9 cellular contexts compared by ENCODE assay signal in the genomic region with DNA sequence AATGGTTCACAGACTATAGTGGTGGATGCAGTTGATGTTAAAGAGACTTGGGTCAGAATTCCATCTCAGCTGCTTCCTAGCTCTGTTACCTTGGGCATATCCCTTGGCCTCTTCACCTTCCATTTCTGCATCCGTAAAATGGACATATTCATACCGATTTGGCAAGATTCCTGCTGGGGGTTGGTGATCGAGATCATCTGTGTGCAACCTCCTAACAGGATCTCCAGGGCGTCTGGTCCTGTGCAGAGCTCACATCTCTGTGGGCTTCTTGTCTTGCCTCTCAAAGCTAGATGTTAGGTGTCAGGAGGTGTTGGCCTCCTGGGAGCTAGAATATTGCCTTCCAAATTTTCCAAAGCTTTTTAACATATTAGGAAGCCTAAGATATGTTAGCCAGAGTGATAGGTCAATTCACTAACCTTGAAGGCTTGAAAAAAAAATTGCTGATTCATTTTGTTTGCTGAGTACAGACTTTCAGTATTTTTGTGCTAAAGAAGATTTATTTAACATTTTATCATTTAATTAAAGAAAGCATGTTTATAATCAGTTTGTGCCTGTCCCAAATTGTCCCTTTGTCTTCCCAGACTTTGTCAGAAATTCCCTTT.
DNase-seq lines count a peak whose midpoint lies in the region; ATAC-seq, FAIRE-seq and TF ChIP-seq lines count a peak whose summit lies in the region.
"Had no signal": no experiment of that assay in that cellular context is flagged by ENCODE, and none has a peak within 500 bp of the region (broad histone marks: within the 10 kb centered on the region; RNA-seq: fewer than 3 reads in every experiment).

No MANE protein-coding gene starts in this region.

- H4K8ac ChIP-seq in mesenchymal stem cell (ENCODE audit: low read length), result no peak overlapping the region

- H2BK120ac ChIP-seq in mesenchymal stem cell (ENCODE audit: low read depth, low read length), result no peak overlapping the region

- H3K27me3 ChIP-seq in mesenchymal stem cell (ENCODE audit: control insufficient read depth in 1 of 2, insufficient read depth in 1 of 2, low read length in 2 of 2) (no peaks in the 10 kb centered on the region), testis (no peaks in the 10 kb centered on the region)

- no peaks in the 10 kb centered on the region for H3K36me3 ChIP-seq in mesenchymal stem cell (ENCODE audit: control insufficient read depth in 1 of 2, insufficient read depth in 2 of 2, low read depth in 1 of 2, low read length in 2 of 2)
- H3K36me3 ChIP-seq in testis (ENCODE audit: low read depth, missing control alignments), result no peaks in the 10 kb centered on the region

- H3K27ac ChIP-seq in mesenchymal stem cell (ENCODE audit: low read length, poor library complexity, severe bottlenecking) (peak overlapping the region; percentile 82), testis (peak overlapping the region; percentile 34 to 86)

- H2BK15ac ChIP-seq in mesenchymal stem cell (ENCODE audit: low read depth, poor library complexity, severe bottlenecking), result no peak overlapping the region

- H2BK5ac ChIP-seq in mesenchymal stem cell (ENCODE audit: low read depth, low read length, poor library complexity, severe bottlenecking), result no peak overlapping the region

- H3K4ac ChIP-seq in mesenchymal stem cell (ENCODE audit: low read depth in 1 of 2, low read length in 2 of 2), result peak overlapping the region in 1 of 2 experiments; percentile 69

- peak overlapping the region; percentile 56 to 59 for H3K18ac ChIP-seq in mesenchymal stem cell (ENCODE audit: low read depth in 1 of 2, low read length in 2 of 2)

- 76% methylated on average over 4 of the region's 4 CpGs for WGBS in mesenchymal stem cell
- WGBS in testis, 2 donors, result 43 to 55% methylated on average over 4 of the region's 4 CpGs

- TF ChIP-seq POLR2A in testis (IDR thresholded peaks at IDR 0.05) (no peak), H54 (IDR thresholded peaks at IDR 0.05; ENCODE audit: low read depth, low read length) (no peak)

- no peak overlapping the region for H4K91ac ChIP-seq in mesenchymal stem cell (ENCODE audit: low read length)

- H3K23ac ChIP-seq in mesenchymal stem cell (ENCODE audit: low read length in 2 of 2), result no peak overlapping the region

- peaks cover 3% of the 10 kb centered on the region for H3K4me1 ChIP-seq in mesenchymal stem cell (ENCODE audit: control insufficient read depth, insufficient read depth, low read depth, low read length)
- H3K4me1 ChIP-seq in testis, result no peaks in the 10 kb centered on the region

- no peak for TF ChIP-seq CTCF in choroid plexus epithelial cell (conservative IDR thresholded peaks at IDR 0.05; ENCODE audit: low read depth, low read length)
- TF ChIP-seq CTCF in testis (IDR thresholded peaks at IDR 0.05), result no peak

- no peaks in the 10 kb centered on the region for H3K9me3 ChIP-seq in mesenchymal stem cell (ENCODE audit: control insufficient read depth, low read length)
- no peaks in the 10 kb centered on the region for H3K9me3 ChIP-seq in testis

- H3K14ac ChIP-seq in mesenchymal stem cell (ENCODE audit: low read length in 2 of 2), result no peak overlapping the region

- H2AFZ ChIP-seq in mesenchymal stem cell (ENCODE audit: low read depth, low read length), result no peak overlapping the region

- intact Hi-C loops in testis (cut with DNase I; ENCODE audit: low total_unique reads), result no loop called here

- DNase-seq in OCI-M1 (lab: John Stamatoyannopoulos, UW) (peak; percentile 63), choroid plexus epithelial cell (ENCODE audit: low read depth) (peak; percentile 17), mesenchymal stem cell (no peak), testis (no peak), HT-29 (ENCODE audit: low spot score) (no peak), H54 (ENCODE audit: insufficient read length, low spot score) (no peak), C1 segment of cervical spinal cord (lab: John Stamatoyannopoulos, UW) (no peak)
- DNase-seq: activated CD4-positive, CD25-positive, alpha-beta regulatory T cell had no signal

- FAIRE-seq in H54 (lab: Jason Lieb, UNC), result no peak

- peak overlapping the region in 1 of 2 experiments; percentile 82 for H2BK12ac ChIP-seq in mesenchymal stem cell (ENCODE audit: low read length in 2 of 2)

- H3K4me3 ChIP-seq in choroid plexus epithelial cell (ENCODE audit: low read depth, low read length), result peak overlapping the region; percentile 19
- peak overlapping the region in 1 of 2 experiments; percentile 79 for H3K4me3 ChIP-seq in mesenchymal stem cell (ENCODE audit: insufficient read depth in 1 of 2, low read depth in 1 of 2, low read length in 2 of 2)
- H3K4me3 ChIP-seq in testis, result peak overlapping the region; percentile 6 to 12

- ATAC-seq in GM19351 (IDR thresholded peaks at IDR 0.05; ENCODE audit: unreplicated experiment), result no peak

- H3K4me2 ChIP-seq in mesenchymal stem cell (ENCODE audit: low read length, poor library complexity, severe bottlenecking), result no peak overlapping the region

- peak overlapping the region; percentile 73 for H2AK5ac ChIP-seq in mesenchymal stem cell (ENCODE audit: low read length, severe bottlenecking)

- no peaks in the 10 kb centered on the region for H3K79me1 ChIP-seq in mesenchymal stem cell (replicated peaks; ENCODE audit: low read length, poor library complexity, severe bottlenecking)

- H3K9ac ChIP-seq in mesenchymal stem cell (ENCODE audit: low read length), result peak overlapping the region; percentile 86

Comparison
In these comparisons a context has a peak if more than half of its experiments do, and no peak if none do; other contexts are left out.
1. DNase-seq: peak in OCI-M1 (single experiment) and choroid plexus epithelial cell (single experiment); none in mesenchymal stem cell (single experiment), testis (single experiment), HT-29 (single experiment), H54 (single experiment) and C1 segment of cervical spinal cord (0 of 14).